1 cellular context compared by ENCODE assay signal in the genomic region with DNA sequence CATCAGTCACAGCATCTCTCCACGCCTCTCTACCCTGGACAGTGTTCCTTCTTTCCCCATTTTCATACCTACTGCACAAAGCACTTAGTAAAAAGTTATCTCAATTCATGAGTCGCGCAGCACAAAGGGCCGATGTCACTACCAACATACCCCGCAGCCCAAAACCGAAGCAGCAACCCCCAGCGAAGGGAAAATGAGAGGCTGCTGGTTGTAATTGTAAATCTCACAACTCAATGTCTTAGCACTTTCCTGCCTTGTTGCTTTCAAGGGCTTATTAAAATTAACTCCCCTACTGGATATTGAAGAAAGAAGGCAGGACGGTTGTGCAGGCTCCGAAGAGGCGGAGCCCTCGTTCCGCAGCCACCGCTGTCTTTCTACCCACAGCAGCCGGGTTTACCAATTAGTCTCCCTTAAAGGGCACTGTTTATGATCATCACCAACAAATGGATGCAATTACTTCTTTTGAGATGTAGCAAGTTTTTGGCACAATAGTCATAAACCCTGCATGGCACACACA.
TF ChIP-seq lines count a peak whose summit lies in the region.

No MANE protein-coding gene starts in this region.

TF ChIP-seq in HCT116, 20 proteins besides CTCF, POLR2A, EP300 and RAD21 (continued from another document):
- no peak for TF ChIP-seq TCF7L2 (IDR thresholded peaks at IDR 0.05; ENCODE audit: borderline replicate concordance, extremely low read depth, insufficient read depth, insufficient read length)
- TF ChIP-seq, protein P1, sequence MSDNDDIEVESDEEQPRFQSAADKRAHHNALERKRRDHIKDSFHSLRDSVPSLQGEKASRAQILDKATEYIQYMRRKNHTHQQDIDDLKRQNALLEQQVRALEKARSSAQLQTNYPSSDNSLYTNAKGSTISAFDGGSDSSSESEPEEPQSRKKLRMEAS (IDR thresholded peaks at IDR 0.05): no peak; the same call in 1 of the 2 replicates
- TF ChIP-seq JUND (IDR thresholded peaks at IDR 0.05): no peak
- TF ChIP-seq, protein P2, sequence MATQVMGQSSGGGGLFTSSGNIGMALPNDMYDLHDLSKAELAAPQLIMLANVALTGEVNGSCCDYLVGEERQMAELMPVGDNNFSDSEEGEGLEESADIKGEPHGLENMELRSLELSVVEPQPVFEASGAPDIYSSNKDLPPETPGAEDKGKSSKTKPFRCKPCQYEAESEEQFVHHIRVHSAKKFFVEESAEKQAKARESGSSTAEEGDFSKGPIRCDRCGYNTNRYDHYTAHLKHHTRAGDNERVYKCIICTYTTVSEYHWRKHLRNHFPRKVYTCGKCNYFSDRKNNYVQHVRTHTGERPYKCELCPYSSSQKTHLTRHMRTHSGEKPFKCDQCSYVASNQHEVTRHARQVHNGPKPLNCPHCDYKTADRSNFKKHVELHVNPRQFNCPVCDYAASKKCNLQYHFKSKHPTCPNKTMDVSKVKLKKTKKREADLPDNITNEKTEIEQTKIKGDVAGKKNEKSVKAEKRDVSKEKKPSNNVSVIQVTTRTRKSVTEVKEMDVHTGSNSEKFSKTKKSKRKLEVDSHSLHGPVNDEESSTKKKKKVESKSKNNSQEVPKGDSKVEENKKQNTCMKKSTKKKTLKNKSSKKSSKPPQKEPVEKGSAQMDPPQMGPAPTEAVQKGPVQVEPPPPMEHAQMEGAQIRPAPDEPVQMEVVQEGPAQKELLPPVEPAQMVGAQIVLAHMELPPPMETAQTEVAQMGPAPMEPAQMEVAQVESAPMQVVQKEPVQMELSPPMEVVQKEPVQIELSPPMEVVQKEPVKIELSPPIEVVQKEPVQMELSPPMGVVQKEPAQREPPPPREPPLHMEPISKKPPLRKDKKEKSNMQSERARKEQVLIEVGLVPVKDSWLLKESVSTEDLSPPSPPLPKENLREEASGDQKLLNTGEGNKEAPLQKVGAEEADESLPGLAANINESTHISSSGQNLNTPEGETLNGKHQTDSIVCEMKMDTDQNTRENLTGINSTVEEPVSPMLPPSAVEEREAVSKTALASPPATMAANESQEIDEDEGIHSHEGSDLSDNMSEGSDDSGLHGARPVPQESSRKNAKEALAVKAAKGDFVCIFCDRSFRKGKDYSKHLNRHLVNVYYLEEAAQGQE (IDR thresholded peaks at IDR 0.05; ENCODE audit: low read depth): no peak
